Comparison of ENCODE assay signal across 8 cellular contexts in genomic region chr3:127690823-127691452, GRCh38. TPM values are rescaled to one million over a fixed set of nuclear protein-coding genes. Genes with fewer than 3 reads are reported as not detected.
DNase-seq lines count a peak whose midpoint lies in the region; ATAC-seq, FAIRE-seq and TF ChIP-seq lines count a peak whose summit lies in the region.

No MANE protein-coding gene starts in this region.

- peak overlapping the region; percentile 73 for H3K9ac ChIP-seq in GM23248

- H3K27me3 ChIP-seq in GM23248 (replicated peaks; ENCODE audit: insufficient read depth): no peaks in the 10 kb centered on the region
- no peaks in the 10 kb centered on the region for H3K27me3 ChIP-seq in effector memory CD4-positive, alpha-beta T cell (replicated peaks; ENCODE audit: control insufficient read depth, insufficient read depth, low read length, poor library complexity, severe bottlenecking)

- no peaks in the 10 kb centered on the region for H3K36me3 ChIP-seq in GM23248 (ENCODE audit: low read depth)
- H3K36me3 ChIP-seq in effector memory CD4-positive, alpha-beta T cell (ENCODE audit: control insufficient read depth, insufficient read depth, low read length): no peaks in the 10 kb centered on the region

- FAIRE-seq in RCC 7860 (lab: Jason Lieb, UNC): no peak

- WGBS in GM23248 (ENCODE audit: low coverage in 1 of 2, low lambda C conversion rate in 2 of 2, missing lambda C conversion rate in 2 of 2), 2 experiments: 64 to 72% methylated on average over 4 of the region's 4 CpGs

- H3K79me2 ChIP-seq in GM23248 (ENCODE audit: insufficient read depth): no peaks in the 10 kb centered on the region

- peak; percentile 57 for DNase-seq in AG08395 (ENCODE audit: low spot score)
- DNase-seq in GM23248: peak; percentile 80
- peak; percentile 30 for DNase-seq in RCC 7860 (ENCODE audit: low spot score)
- DNase-seq in omental fat pad (ENCODE audit: low spot score): no peak
- DNase-seq in effector memory CD4-positive, alpha-beta T cell: no peak
- no peak for DNase-seq in GOT3 (lab: John Stamatoyannopoulos, UW)
- no peak for DNase-seq in ecto neural progenitor cell (ENCODE audit: low spot score)

- H3F3A ChIP-seq in GM23248 (ENCODE audit: insufficient read depth): peaks cover 36% of the 10 kb centered on the region

- no peak overlapping the region for H3K4me3 ChIP-seq in GM23248
- H3K4me3 ChIP-seq in effector memory CD4-positive, alpha-beta T cell (ENCODE audit: insufficient read depth, low read depth, low read length, poor library complexity, severe bottlenecking): no peak overlapping the region

- peak overlapping the region; percentile 53 for H3K4me2 ChIP-seq in GM23248 (ENCODE audit: unreplicated experiment)

- H3K9me2 ChIP-seq in GM23248 (ENCODE audit: insufficient read depth): peaks cover 8% of the 10 kb centered on the region; the same call in 1 of the 2 replicates

- no peaks in the 10 kb centered on the region for H3K9me3 ChIP-seq in GM23248 (ENCODE audit: low read depth)
- H3K9me3 ChIP-seq in effector memory CD4-positive, alpha-beta T cell (ENCODE audit: control insufficient read depth, low read length): no peaks in the 10 kb centered on the region

- H3K27ac ChIP-seq in GM23248: peak overlapping the region; percentile 87
- H3K27ac ChIP-seq in effector memory CD4-positive, alpha-beta T cell (ENCODE audit: insufficient read depth, low read length, poor library complexity, severe bottlenecking): no peak overlapping the region

- in situ Hi-C loops in GM23248 (cut with MboI): loop anchor here (10.0 kb wide), 1 partner anchor 114 kb away; no protein-coding TSS in a partner anchor

- no peak overlapping the region; the same call in 1 of the 2 replicates for H2AFZ ChIP-seq in GM23248

- TF ChIP-seq CTCF in omental fat pad (IDR thresholded peaks at IDR 0.05): no peak

- H3K4me1 ChIP-seq in GM23248 (ENCODE audit: insufficient read depth): peaks cover 32% of the 10 kb centered on the region
- no peaks in the 10 kb centered on the region for H3K4me1 ChIP-seq in effector memory CD4-positive, alpha-beta T cell (ENCODE audit: control insufficient read depth, insufficient read depth, low read length, poor library complexity, severe bottlenecking)

- ATAC-seq in esophagus mucosa: peak; percentile 45
- ATAC-seq in omental fat pad (ENCODE audit: low FRiP score): peak; percentile 58

- H4K20me1 ChIP-seq in GM23248 (ENCODE audit: insufficient read depth): no peaks in the 10 kb centered on the region

RNA-seq across cellular contexts. Expression of gene ABTB1, which starts 18.2 kb away (rescaled TPM):
- total RNA-seq in GM23248 (2014; rRNA removed; shearing (Covaris generic)): 7.8 and 8.9 TPM in 2 replicates
- polyA plus RNA-seq in GM23248 (2016; fragmentation: Nextera tagmentation; extraction: Ambion mirVana): 20.4 and 20.9 TPM in 2 replicates
- total RNA-seq in esophagus mucosa: 6.4 TPM
- total RNA-seq in omental fat pad: 100 to 1,000 TPM in 1 of 4 donors, 10 to 100 TPM in 3; 19.5 to 114 (median 28.7) TPM

Comparison
In these comparisons a context has a peak if more than half of its experiments do, and no peak if none do; other contexts are left out.
1. DNase-seq: peak in AG08395 (single experiment), GM23248 (single experiment) and RCC 7860 (single experiment); none in omental fat pad (single experiment), effector memory CD4-positive, alpha-beta T cell (0 of 3), GOT3 (single experiment) and ecto neural progenitor cell (single experiment).